Comparison of ENCODE assay signal across 24 cellular contexts in genomic region chr13:76708138-76708537, GRCh38.
A peak's percentile ranks its signal among the peaks of the same experiment; 100 is the strongest.
DNase-seq lines count a peak whose midpoint lies in the region; ATAC-seq and TF ChIP-seq lines count a peak whose summit lies in the region.
"Had no signal": no experiment of that assay in that cellular context is flagged by ENCODE, and none has a peak within 500 bp of the region (broad histone marks: within the 10 kb centered on the region; RNA-seq: fewer than 3 reads in every experiment).

No MANE protein-coding gene starts in this region.

- no peaks in the 10 kb centered on the region for H3K36me3 ChIP-seq in left ventricle myocardium inferior
- no peaks in the 10 kb centered on the region for H3K36me3 ChIP-seq in osteoblast (ENCODE audit: insufficient read depth, low read length)
- H3K36me3 ChIP-seq: suprapubic skin, upper lobe of right lung had no signal

- no peaks in the 10 kb centered on the region for H3K9me3 Mint-ChIP-seq in HFFc6
- H3K9me3 Mint-ChIP-seq: activated naive CD4-positive, alpha-beta T cell treated with anti-CD3 and anti-CD28 coated beads for 36 hours; mesothelial cell of epicardium; naive thymus-derived CD8-positive, alpha-beta T cell had no signal

- no peak overlapping the region for H3K4me3 ChIP-seq in left ventricle myocardium inferior
- no peak overlapping the region for H3K4me3 ChIP-seq in osteoblast (ENCODE audit: insufficient read depth, low read length)
- H3K4me3 ChIP-seq: A549, K562, suprapubic skin, upper lobe of right lung had no signal

- H3K4me1 Mint-ChIP-seq in HFFc6 (ENCODE audit: low read depth) = peaks cover 72% of the 10 kb centered on the region
- H3K4me1 Mint-ChIP-seq: naive thymus-derived CD8-positive, alpha-beta T cell had no signal

- no peak for ATAC-seq in HG03342 (IDR thresholded peaks at IDR 0.05; ENCODE audit: unreplicated experiment)
- ATAC-seq: A549; K562; naive thymus-derived CD8-positive, alpha-beta T cell; upper lobe of right lung had no signal

- H3K27me3 Mint-ChIP-seq in HFFc6 (ENCODE audit: insufficient read depth) = no peaks in the 10 kb centered on the region; the same call in 1 of the 2 replicates
- H3K27me3 Mint-ChIP-seq: naive thymus-derived CD8-positive, alpha-beta T cell had no signal

- H2AFZ ChIP-seq in osteoblast (ENCODE audit: low read length) = peak overlapping the region; percentile 63

- H4K20me1 ChIP-seq in osteoblast (ENCODE audit: insufficient read depth, low read length) = no peaks in the 10 kb centered on the region

- H3K9me3 ChIP-seq in left ventricle myocardium inferior (replicated peaks) (no peaks in the 10 kb centered on the region), osteoblast (ENCODE audit: low read depth, low read length) (no peaks in the 10 kb centered on the region)
- H3K9me3 ChIP-seq: A549, suprapubic skin, upper lobe of right lung had no signal

- intact Hi-C loops in left ventricle myocardium inferior (cut with micrococcal nuclease) = no loop called here

- no peak overlapping the region for H3K4me2 ChIP-seq in osteoblast (ENCODE audit: insufficient read depth, low read length)
- H3K4me2 ChIP-seq: A549 had no signal

- H3K27ac ChIP-seq in left ventricle myocardium inferior (replicated peaks) = no peak overlapping the region
- no peak overlapping the region for H3K27ac ChIP-seq in osteoblast (ENCODE audit: low read depth, low read length)
- H3K27ac ChIP-seq: A549, suprapubic skin, upper lobe of right lung had no signal

- no peaks in the 10 kb centered on the region for H3K79me2 ChIP-seq in osteoblast (ENCODE audit: insufficient read depth, low read length)

- H3K4me3 Mint-ChIP-seq in HFFc6 = no peak overlapping the region
- H3K4me3 Mint-ChIP-seq: activated naive CD4-positive, alpha-beta T cell treated with anti-CD3 and anti-CD28 coated beads for 36 hours; mesothelial cell of epicardium; naive thymus-derived CD8-positive, alpha-beta T cell had no signal

- H3K27me3 ChIP-seq in left ventricle myocardium inferior (ENCODE audit: low read depth) = no peaks in the 10 kb centered on the region
- no peaks in the 10 kb centered on the region for H3K27me3 ChIP-seq in osteoblast (ENCODE audit: insufficient read depth, low read length)
- H3K27me3 ChIP-seq: suprapubic skin, upper lobe of right lung had no signal

- no peak overlapping the region for H3K27ac Mint-ChIP-seq in HFFc6
- H3K27ac Mint-ChIP-seq: activated naive CD4-positive, alpha-beta T cell treated with anti-CD3 and anti-CD28 coated beads for 36 hours; naive thymus-derived CD8-positive, alpha-beta T cell had no signal

- peaks cover 26% of the 10 kb centered on the region for H3K4me1 ChIP-seq in left ventricle myocardium inferior
- peaks cover 36% of the 10 kb centered on the region for H3K4me1 ChIP-seq in osteoblast (ENCODE audit: insufficient read depth, low read length)
- H3K4me1 ChIP-seq: A549 had no signal

- DNase-seq in AG20443 (ENCODE audit: low spot score) = peak; percentile 22
- peak; percentile 18 for DNase-seq in NCI-H446 treated with DMSO at 0.1 percent for 48 hours (lab: John Stamatoyannopoulos, UW)
- DNase-seq in left ventricle myocardium inferior = peak; percentile 18
- DNase-seq in osteoblast (ENCODE audit: insufficient read length, low spot score, missing footprints) = no peak
- DNase-seq in NCI-H187 (lab: John Stamatoyannopoulos, UW) = no peak
- no peak for DNase-seq in HFFc6
- DNase-seq in NCI-H526 treated with DMSO at 0.1 percent for 48 hours (lab: John Stamatoyannopoulos, UW) = no peak
- DNase-seq: activated CD4-positive, alpha-beta T cell treated with anti-CD3 and anti-CD28 coated beads, Interleukin-2, amount 50 U/mL, for 48 hours; activated CD4-positive, CD25-positive, alpha-beta regulatory T cell treated with anti-CD3 and anti-CD28 coated beads, Interleukin-2, amount 50 U/mL, for 72 hours; activated CD8-positive, alpha-beta memory T cell treated with anti-CD3 and anti-CD28 coated beads, Interleukin-2, amount 50 U/mL, for 4 hours; activated naive CD4-positive, alpha-beta T cell treated with anti-CD3 and anti-CD28 coated beads for 36 hours; naive thymus-derived CD8-positive, alpha-beta T cell; NCI-H1048; NCI-H2171 treated with DMSO at 0.1 percent for 48 hours; NCI-H510A treated with DMSO at 0.1 percent for 48 hours; occipital lobe; SHP77; stimulated activated naive CD4-positive, alpha-beta T cell; upper lobe of right lung had no signal

- TF ChIP-seq CTCF in left ventricle myocardium inferior (IDR thresholded peaks at IDR 0.05; ENCODE audit: borderline replicate concordance) = no peak
- no peak for TF ChIP-seq CTCF in osteoblast (IDR thresholded peaks at IDR 0.05; ENCODE audit: extremely low read depth, low read depth, low read length)
- no peak for TF ChIP-seq CTCF in HFFc6 (IDR thresholded peaks at IDR 0.05)

- H3K36me3 Mint-ChIP-seq in HFFc6 (ENCODE audit: low read depth) = no peaks in the 10 kb centered on the region
- H3K36me3 Mint-ChIP-seq: mesothelial cell of epicardium; naive thymus-derived CD8-positive, alpha-beta T cell had no signal

Comparison
In these comparisons a context has a peak if more than half of its experiments do, and no peak if none do; other contexts are left out.
1. DNase-seq: peak in AG20443 (single experiment), NCI-H446 treated with DMSO at 0.1 percent for 48 hours (single experiment) and left ventricle myocardium inferior (single experiment); none in osteoblast (single experiment), NCI-H187 (0 of 2), HFFc6 (single experiment) and NCI-H526 treated with DMSO at 0.1 percent for 48 hours (single experiment).